21 cellular contexts compared by ENCODE assay signal in the genomic region with DNA sequence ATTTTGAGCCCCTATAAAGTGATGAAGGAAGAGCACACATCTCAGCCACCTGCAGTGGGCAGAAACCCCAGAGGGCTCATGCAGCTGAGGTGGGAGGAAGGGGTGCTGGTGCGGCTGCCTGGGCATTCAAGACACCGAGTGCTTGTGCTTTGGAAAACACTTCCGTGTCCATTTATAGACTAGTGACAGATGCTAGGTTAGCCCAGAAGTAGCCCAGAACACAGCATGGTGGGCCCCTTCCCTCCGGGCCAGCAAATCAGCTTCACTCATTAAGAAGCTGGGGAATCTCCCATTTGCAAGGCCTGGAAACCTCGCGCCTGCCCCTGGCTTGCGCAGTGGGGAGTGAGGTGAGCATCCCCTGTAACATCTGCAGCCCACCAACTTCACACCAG. TPM values are rescaled to one million over a fixed set of nuclear protein-coding genes. Genes with fewer than 3 reads are reported as not detected.
DNase-seq lines count a peak whose midpoint lies in the region; ATAC-seq, FAIRE-seq and TF ChIP-seq lines count a peak whose summit lies in the region.
"Had no signal": no experiment of that assay in that cellular context is flagged by ENCODE, and none has a peak within 500 bp of the region (broad histone marks: within the 10 kb centered on the region; RNA-seq: fewer than 3 reads in every experiment).

No MANE protein-coding gene starts in this region.

- peak; percentile 47 for FAIRE-seq in GM12891 (lab: Jason Lieb, UNC)
- FAIRE-seq: GM12892, GM19239, HepG2 had no signal

- intact Hi-C loops in sciatic nerve (cut with DNase I), result no loop called here

- no peak for DNase-seq in GM12891 (ENCODE audit: insufficient read length, low spot score)
- peak; percentile 62 for DNase-seq in NAMALWA (ENCODE audit: low spot score)
- peak; percentile 47 for DNase-seq in RPMI8226
- peak; percentile 74 for DNase-seq in mesenteric fat pad (ENCODE audit: low spot score)
- DNase-seq in sciatic nerve (ENCODE audit: low spot score), result no peak
- DNase-seq in NCI-H1105 (lab: John Stamatoyannopoulos, UW), result no peak
- DNase-seq: activated CD8-positive, alpha-beta memory T cell treated with anti-CD3 and anti-CD28 coated beads for 24 hours; activated naive CD4-positive, alpha-beta T cell treated with Interleukin-2 at 50 U/mL for 16 hours; activated T-cell treated with anti-CD3 and anti-CD28 coated beads, Interleukin-2, amount 50 U/mL, for 4 hours; amniotic stem cell; CD8-positive, alpha-beta T cell; DMS79; NCI-H526 treated with DMSO at 0.1 percent for 48 hours; OCI-M1; Right ventricle myocardium superior; testis had no signal

- TF ChIP-seq POLR2A in GM12891 (IDR thresholded peaks at IDR 0.05; ENCODE audit: low read depth, low read length), result no peak

- ATAC-seq in sciatic nerve (no peak), GM19467 (IDR thresholded peaks at IDR 0.05; ENCODE audit: unreplicated experiment) (no peak)
- ATAC-seq: activated T-cell treated with anti-CD3 and anti-CD28 coated beads, Interleukin-2, amount 50 U/mL, for 4 hours; CD8-positive, alpha-beta T cell; HepG2; stimulated activated memory B cell treated with anti-CD40 and anti-IgM and Interleukin-4, amounts not matched to agents 10 μg/mL and 1 μg/mL and 100 μg/mL, for 72 hours had no signal

TF ChIP-seq in GM12891, 5 proteins besides CTCF, POLR2A, EP300 and RAD21:
- TF ChIP-seq TAF1 (IDR thresholded peaks at IDR 0.05; ENCODE audit: low read depth, low read length), result no peak
- no peak for TF ChIP-seq SPI1 (IDR thresholded peaks at IDR 0.05; ENCODE audit: low read depth, low read length)
- no peak for TF ChIP-seq POLR2AphosphoS5 (IDR thresholded peaks at IDR 0.05; ENCODE audit: low read depth, low read length)
- TF ChIP-seq POU2F2 (IDR thresholded peaks at IDR 0.05; ENCODE audit: low read depth, low read length), result no peak
- no peak for TF ChIP-seq PAX5 (IDR thresholded peaks at IDR 0.05; ENCODE audit: insufficient read depth, low read length, severe bottlenecking)

RNA-seq across cellular contexts. Expression of gene BEND3, which starts 12.9 kb away (rescaled TPM):
- 8.8 TPM for polyA plus RNA-seq in GM12891 (2012; ENCODE audit: low read depth, missing spikeins)
- total RNA-seq in mesenteric fat pad (3.4 TPM), sciatic nerve (2.4 TPM)

Comparison
In these comparisons a context has a peak if more than half of its experiments do, and no peak if none do; other contexts are left out.
1. DNase-seq: peak in NAMALWA (single experiment), RPMI8226 (single experiment) and mesenteric fat pad (single experiment); none in GM12891 (single experiment), sciatic nerve (single experiment) and NCI-H1105 (single experiment).